19 cellular contexts compared by ENCODE assay signal in genomic region chr2:190720276-190720675, GRCh38.
"Had no signal": no experiment of that assay in that cellular context is flagged by ENCODE, and none has a peak within 500 bp of the region (broad histone marks: within the 10 kb centered on the region; RNA-seq: fewer than 3 reads in every experiment).

No MANE protein-coding gene starts in this region.

- H3K27me3 ChIP-seq: gastroesophageal sphincter, heart left ventricle, neutrophil, ovary, right atrium auricular region, stomach, suprapubic skin, tibial nerve, uterus had no signal

- H3K9me3 Mint-ChIP-seq: activated T-cell treated with anti-CD3 and anti-CD28 coated beads, Interleukin-2, amount 50 U/mL, for 4 hours; memory B cell; natural killer cell treated with Interleukin-12 subunit alpha and Interleukin-12 subunit beta and Interleukin-15 and Interleukin-18, amount 100 ng/mL, for 72 hours had no signal

- H3K27ac ChIP-seq: gastroesophageal sphincter, heart left ventricle, neutrophil, ovary, psoas muscle, right atrium auricular region, stomach, suprapubic skin, tibial nerve, uterus had no signal

- DNase-seq: activated CD4-positive, alpha-beta T cell treated with anti-CD3 and anti-CD28 coated beads for 1 hour; activated gamma-delta T cell treated with Interleukin-2 at 50 U/mL for 16 hours; activated T-cell treated with anti-CD3 and anti-CD28 coated beads, Interleukin-2, amount 50 U/mL, for 4 hours; cortex of kidney; endodermal cell; heart left ventricle; ovary; psoas muscle; stimulated activated CD4-positive, alpha-beta T cell treated with anti-CD3 and anti-CD28 coated beads, Interleukin-4, amount 100 ng/mL, for 24 hours; stomach; T-helper 9 cell; uterus had no signal

- H3K4me1 ChIP-seq: psoas muscle, uterus had no signal

- H3K4me3 ChIP-seq: gastroesophageal sphincter, heart left ventricle, ovary, psoas muscle, right atrium auricular region, stomach, suprapubic skin, tibial nerve, uterus had no signal

- H3K36me3 Mint-ChIP-seq: memory B cell; natural killer cell treated with Interleukin-12 subunit alpha and Interleukin-12 subunit beta and Interleukin-15 and Interleukin-18, amount 100 ng/mL, for 72 hours had no signal

- H3K4me3 Mint-ChIP-seq: activated T-cell treated with anti-CD3 and anti-CD28 coated beads, Interleukin-2, amount 50 U/mL, for 4 hours; endodermal cell; memory B cell; natural killer cell treated with Interleukin-12 subunit alpha and Interleukin-12 subunit beta and Interleukin-15 and Interleukin-18, amount 100 ng/mL, for 72 hours had no signal

- H3K36me3 ChIP-seq: gastroesophageal sphincter, heart left ventricle, neutrophil, ovary, right atrium auricular region, stomach, suprapubic skin, tibial nerve, uterus had no signal

- H3K27ac Mint-ChIP-seq: endodermal cell; memory B cell; natural killer cell treated with Interleukin-12 subunit alpha and Interleukin-12 subunit beta and Interleukin-15 and Interleukin-18, amount 100 ng/mL, for 72 hours had no signal

- ATAC-seq: activated T-cell treated with anti-CD3 and anti-CD28 coated beads, Interleukin-2, amount 50 U/mL, for 4 hours; gastroesophageal sphincter; heart left ventricle; natural killer cell treated with Interleukin-12 subunit alpha and Interleukin-12 subunit beta and Interleukin-15 and Interleukin-18, amount 100 ng/mL, for 72 hours; psoas muscle had no signal
